ENCODE assay signal across 27 cellular contexts in genomic region chr6:20931772-20932171, GRCh38.
"Had no signal": no experiment of that assay in that cellular context is flagged by ENCODE, and none has a peak within 500 bp of the region (broad histone marks: within the 10 kb centered on the region; RNA-seq: fewer than 3 reads in every experiment).

No MANE protein-coding gene starts in this region.

- H3K27ac ChIP-seq: esophagus muscularis mucosa, foreskin keratinocyte, gastroesophageal sphincter, heart left ventricle, hepatocyte, parathyroid adenoma, right lobe of liver, transverse colon, upper lobe of right lung, vagina had no signal

- H3K27me3 ChIP-seq: esophagus muscularis mucosa, foreskin keratinocyte, gastroesophageal sphincter, heart left ventricle, hepatocyte, right lobe of liver, transverse colon, upper lobe of right lung, vagina had no signal

- H3K27ac Mint-ChIP-seq: mesothelial cell of epicardium; naive B cell; natural killer cell treated with Interleukin-12 subunit alpha and Interleukin-12 subunit beta and Interleukin-15 and Interleukin-18, amount 100 ng/mL, for 72 hours; progenitor cell of endocrine pancreas; stimulated activated naive B cell treated with anti-CD40 and anti-IgM and Interleukin-4, amounts not matched to agents 10 μg/mL and 1 μg/mL and 100 μg/mL, for 72 hours; stimulated activated naive CD8-positive, alpha-beta T cell treated with anti-CD3 and anti-CD28 coated beads, Interleukin-15, Interleukin-2, amounts not matched to agents 100 ng/mL and 50 ng/mL, for 24 hours had no signal

- H3K36me3 Mint-ChIP-seq: naive B cell; natural killer cell treated with Interleukin-12 subunit alpha and Interleukin-12 subunit beta and Interleukin-15 and Interleukin-18, amount 100 ng/mL, for 72 hours had no signal

- H3K36me3 ChIP-seq: esophagus muscularis mucosa, gastroesophageal sphincter, heart left ventricle, right lobe of liver, transverse colon, upper lobe of right lung, vagina had no signal

- DNase-seq: dermis blood vessel endothelial cell; effector memory CD4-positive, alpha-beta T cell; foreskin keratinocyte; heart left ventricle; kidney; mesenchymal stem cell; mucosa of descending colon; naive B cell; right lobe of liver; small intestine; stimulated activated CD4-positive, alpha-beta T cell treated with anti-CD3 and anti-CD28 coated beads, Interleukin-15, amount 100 ng/mL, for 24 hours; stimulated activated CD4-positive, alpha-beta T cell treated with anti-CD3 and anti-CD28 coated beads, Interleukin-2, amount 100 ng/mL, for 48 hours; stimulated activated naive B cell treated with anti-CD40 and anti-IgM and Interleukin-4, amounts not matched to agents 10 μg/mL and 1 μg/mL and 100 μg/mL, for 72 hours; transverse colon; upper lobe of right lung had no signal

- H3K9ac ChIP-seq: parathyroid adenoma had no signal

- H3K4me3 Mint-ChIP-seq: mesothelial cell of epicardium; naive B cell; natural killer cell treated with Interleukin-12 subunit alpha and Interleukin-12 subunit beta and Interleukin-15 and Interleukin-18, amount 100 ng/mL, for 72 hours; neural crest cell; stimulated activated naive B cell treated with anti-CD40 and anti-IgM and Interleukin-4, amounts not matched to agents 10 μg/mL and 1 μg/mL and 100 μg/mL, for 72 hours; stimulated activated naive CD8-positive, alpha-beta T cell treated with anti-CD3 and anti-CD28 coated beads, Interleukin-15, Interleukin-2, amounts not matched to agents 100 ng/mL and 50 ng/mL, for 24 hours had no signal

- H3K4me1 ChIP-seq: esophagus muscularis mucosa, foreskin keratinocyte, parathyroid adenoma, upper lobe of right lung, vagina had no signal

- H3K9me3 ChIP-seq: esophagus muscularis mucosa, gastroesophageal sphincter, heart left ventricle, mucosa of descending colon, right lobe of liver, transverse colon, upper lobe of right lung, vagina had no signal

- H3K4me3 ChIP-seq: esophagus muscularis mucosa, gastroesophageal sphincter, heart left ventricle, hepatocyte, mucosa of descending colon, right lobe of liver, transverse colon, upper lobe of right lung, vagina had no signal

- H3K9me3 Mint-ChIP-seq: naive B cell; natural killer cell treated with Interleukin-12 subunit alpha and Interleukin-12 subunit beta and Interleukin-15 and Interleukin-18, amount 100 ng/mL, for 72 hours; stimulated activated naive B cell treated with anti-CD40 and anti-IgM and Interleukin-4, amounts not matched to agents 10 μg/mL and 1 μg/mL and 100 μg/mL, for 72 hours; stimulated activated naive CD8-positive, alpha-beta T cell treated with anti-CD3 and anti-CD28 coated beads, Interleukin-15, Interleukin-2, amounts not matched to agents 100 ng/mL and 50 ng/mL, for 24 hours had no signal

- ATAC-seq: foreskin keratinocyte; gastroesophageal sphincter; heart left ventricle; left lobe of liver; mucosa of descending colon; natural killer cell treated with Interleukin-12 subunit alpha and Interleukin-12 subunit beta and Interleukin-15 and Interleukin-18, amount 100 ng/mL, for 72 hours; right lobe of liver; stimulated activated naive B cell treated with anti-CD40 and anti-IgM and Interleukin-4, amounts not matched to agents 10 μg/mL and 1 μg/mL and 100 μg/mL, for 72 hours; upper lobe of right lung had no signal

- H3K27me3 Mint-ChIP-seq: naive B cell; natural killer cell treated with Interleukin-12 subunit alpha and Interleukin-12 subunit beta and Interleukin-15 and Interleukin-18, amount 100 ng/mL, for 72 hours; progenitor cell of endocrine pancreas; stimulated activated naive B cell treated with anti-CD40 and anti-IgM and Interleukin-4, amounts not matched to agents 10 μg/mL and 1 μg/mL and 100 μg/mL, for 72 hours; stimulated activated naive CD8-positive, alpha-beta T cell treated with anti-CD3 and anti-CD28 coated beads, Interleukin-15, Interleukin-2, amounts not matched to agents 100 ng/mL and 50 ng/mL, for 24 hours had no signal

- H3K4me1 Mint-ChIP-seq: naive B cell; stimulated activated naive B cell treated with anti-CD40 and anti-IgM and Interleukin-4, amounts not matched to agents 10 μg/mL and 1 μg/mL and 100 μg/mL, for 72 hours had no signal

- FAIRE-seq: endothelial cell of umbilical vein, kidney, small intestine had no signal
